In the genomic region with DNA sequence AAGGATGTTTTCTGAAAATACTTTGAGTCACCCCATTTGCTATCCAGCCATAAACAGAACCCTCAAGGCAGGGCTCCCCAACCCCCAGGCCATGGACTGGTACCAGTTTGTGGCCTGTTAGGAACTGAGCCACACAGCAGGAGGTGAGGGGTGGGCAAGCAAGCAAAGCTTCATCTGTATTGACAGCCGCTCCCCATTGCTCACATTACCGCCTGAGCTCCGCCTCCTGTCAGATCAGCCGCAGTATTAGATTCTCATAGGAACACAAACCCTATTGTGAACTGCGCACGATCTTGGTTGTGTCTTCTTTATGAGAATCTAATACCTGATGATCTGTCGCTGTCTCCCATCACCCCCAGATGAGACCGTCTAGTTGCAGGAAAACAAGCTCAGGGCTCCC, we compare ENCODE assay signal across 39 cellular contexts.
"Had no signal": no experiment of that assay in that cellular context is flagged by ENCODE, and none has a peak within 500 bp of the region (broad histone marks: within the 10 kb centered on the region; RNA-seq: fewer than 3 reads in every experiment).

No MANE protein-coding gene starts in this region.

- H3K4me3 Mint-ChIP-seq: activated naive CD4-positive, alpha-beta T cell treated with anti-CD3 and anti-CD28 coated beads for 36 hours; activated naive CD4-positive, alpha-beta T cell treated with anti-CD3 and anti-CD28 coated beads, Interleukin-2, amount 10 ng/mL, durations not matched to agents 7 days and 5 days; activated naive CD4-positive, alpha-beta T cell treated with anti-CD3 and anti-CD28 coated beads, Interleukin-2, amount 50 U/mL, for 24 hours; activated naive CD8-positive, alpha-beta T cell; activated naive CD8-positive, alpha-beta T cell treated with anti-CD3 and anti-CD28 coated beads for 36 hours; activated naive CD8-positive, alpha-beta T cell treated with anti-CD3 and anti-CD28 coated beads, Interleukin-2, amount 10 ng/mL, durations not matched to agents 7 days and 5 days; activated naive CD8-positive, alpha-beta T cell treated with anti-CD3 and anti-CD28 coated beads, Interleukin-2, amount 50 U/mL, for 24 hours; activated T-cell treated with anti-CD3 and anti-CD28 coated beads, Interleukin-2, amount 50 U/mL, for 24 hours; activated T-cell treated with anti-CD3 and anti-CD28 coated beads, Interleukin-2, amount 50 U/mL, for 4 hours; activated T-cell treated with anti-CD3 and anti-CD28 coated beads, Interleukin-2, amount 50 U/mL, for 72 hours; activated T-helper 1 cell treated with anti-CD3 and anti-CD28 coated beads, Interleukin-12 subunit alpha, Interleukin-12 subunit beta, Interleukin-2, Interleukin-4 antibody, amounts not matched to agents 30 ng/mL and 10 ng/mL and 1 ng/mL, durations not matched to agents 14 hours and 24 hours and 36 hours; activated T-helper 17 cell treated with anti-CD3 and anti-CD28 coated beads, Interleukin-2, amount 50 U/mL, for 72 hours; brain; central memory CD8-positive, alpha-beta T cell had no signal

- FAIRE-seq: astrocyte, bronchial epithelial cell had no signal

- H3K9me3 ChIP-seq: ascending aorta, body of pancreas, breast epithelium had no signal

- H3K4me3 ChIP-seq: adrenal gland, ascending aorta, body of pancreas, breast epithelium, cardiac muscle cell had no signal

- H3K9me3 Mint-ChIP-seq: activated naive CD4-positive, alpha-beta T cell treated with anti-CD3 and anti-CD28 coated beads for 36 hours; activated naive CD4-positive, alpha-beta T cell treated with anti-CD3 and anti-CD28 coated beads, Interleukin-2, amount 50 U/mL, for 72 hours; activated naive CD8-positive, alpha-beta T cell treated with anti-CD3 and anti-CD28 coated beads for 36 hours; activated naive CD8-positive, alpha-beta T cell treated with anti-CD3 and anti-CD28 coated beads, Interleukin-2, amount 50 U/mL, for 24 hours; activated T-helper 1 cell treated with anti-CD3 and anti-CD28 coated beads, Interleukin-12 subunit alpha, Interleukin-12 subunit beta, Interleukin-2, Interleukin-4 antibody, amounts not matched to agents 30 ng/mL and 10 ng/mL and 1 ng/mL, durations not matched to agents 14 hours and 24 hours and 36 hours; activated T-helper 17 cell treated with anti-CD3 and anti-CD28 coated beads, Interleukin-2, amount 50 U/mL, for 72 hours; central memory CD8-positive, alpha-beta T cell had no signal

- H3K36me3 ChIP-seq: adrenal gland, ascending aorta, brain microvascular endothelial cell, breast epithelium, cardiac muscle cell had no signal

- DNase-seq: activated effector memory CD4-positive, alpha-beta T cell treated with anti-CD3 and anti-CD28 coated beads, Interleukin-2, amount 50 U/mL, for 16 hours; activated effector memory CD4-positive, alpha-beta T cell treated with Interleukin-2 at 50 U/mL for 16 hours; activated gamma-delta T cell; activated gamma-delta T cell treated with Interleukin-2 at 50 U/mL for 16 hours; activated naive CD4-positive, alpha-beta T cell; activated naive CD4-positive, alpha-beta T cell treated with anti-CD3 and anti-CD28 coated beads for 36 hours; activated naive CD4-positive, alpha-beta T cell treated with anti-CD3 and anti-CD28 coated beads, Interleukin-2, amount 10 ng/mL, durations not matched to agents 7 days and 5 days; activated naive CD4-positive, alpha-beta T cell treated with anti-CD3 and anti-CD28 coated beads, Interleukin-2, amount 50 U/mL, for 16 hours; activated naive CD4-positive, alpha-beta T cell treated with Interleukin-2 at 50 U/mL for 16 hours; activated naive CD8-positive, alpha-beta T cell treated with anti-CD3 and anti-CD28 coated beads for 36 hours; activated naive CD8-positive, alpha-beta T cell treated with anti-CD3 and anti-CD28 coated beads, Interleukin-2, amount 10 ng/mL, durations not matched to agents 7 days and 5 days; activated naive CD8-positive, alpha-beta T cell treated with anti-CD3 and anti-CD28 coated beads, Interleukin-2, amount 50 U/mL, for 24 hours; activated T-cell treated with anti-CD3 and anti-CD28 coated beads, Interleukin-2, amount 50 U/mL, for 24 hours; activated T-cell treated with anti-CD3 and anti-CD28 coated beads, Interleukin-2, amount 50 U/mL, for 4 hours; activated T-cell treated with anti-CD3 and anti-CD28 coated beads, Interleukin-2, amount 50 U/mL, for 48 hours; activated T-cell treated with anti-CD3 and anti-CD28 coated beads, Interleukin-2, amount 50 U/mL, for 72 hours; adrenal gland; amniotic stem cell; amygdala; anterior cingulate cortex; aorta; body of pancreas; brain microvascular endothelial cell; caudate nucleus; central memory CD4-positive, alpha-beta T cell; cerebellar nuclear complex had no signal

- H3K4me1 Mint-ChIP-seq: activated naive CD4-positive, alpha-beta T cell treated with anti-CD3 and anti-CD28 coated beads, Interleukin-2, amount 10 ng/mL, durations not matched to agents 7 days and 5 days; activated naive CD4-positive, alpha-beta T cell treated with anti-CD3 and anti-CD28 coated beads, Interleukin-2, amount 50 U/mL, for 24 hours; activated naive CD8-positive, alpha-beta T cell treated with anti-CD3 and anti-CD28 coated beads for 36 hours; activated naive CD8-positive, alpha-beta T cell treated with anti-CD3 and anti-CD28 coated beads, Interleukin-2, amount 10 ng/mL, durations not matched to agents 7 days and 5 days; activated naive CD8-positive, alpha-beta T cell treated with anti-CD3 and anti-CD28 coated beads, Interleukin-2, amount 50 U/mL, for 24 hours; activated T-helper 17 cell treated with anti-CD3 and anti-CD28 coated beads, Interleukin-2, amount 50 U/mL, for 72 hours; brain; central memory CD8-positive, alpha-beta T cell had no signal

- H3K36me3 Mint-ChIP-seq: activated naive CD4-positive, alpha-beta T cell treated with anti-CD3 and anti-CD28 coated beads, Interleukin-2, amount 10 ng/mL, durations not matched to agents 7 days and 5 days; activated naive CD4-positive, alpha-beta T cell treated with anti-CD3 and anti-CD28 coated beads, Interleukin-2, amount 50 U/mL, for 24 hours; activated naive CD4-positive, alpha-beta T cell treated with anti-CD3 and anti-CD28 coated beads, Interleukin-2, amount 50 U/mL, for 72 hours; activated naive CD8-positive, alpha-beta T cell; activated naive CD8-positive, alpha-beta T cell treated with anti-CD3 and anti-CD28 coated beads for 36 hours; activated naive CD8-positive, alpha-beta T cell treated with anti-CD3 and anti-CD28 coated beads, Interleukin-2, amount 10 ng/mL, durations not matched to agents 7 days and 5 days; brain had no signal

- H3K27me3 Mint-ChIP-seq: activated naive CD4-positive, alpha-beta T cell treated with anti-CD3 and anti-CD28 coated beads, Interleukin-2, amount 10 ng/mL, durations not matched to agents 7 days and 5 days; activated naive CD4-positive, alpha-beta T cell treated with anti-CD3 and anti-CD28 coated beads, Interleukin-2, amount 50 U/mL, for 24 hours; activated naive CD8-positive, alpha-beta T cell; activated naive CD8-positive, alpha-beta T cell treated with anti-CD3 and anti-CD28 coated beads for 36 hours; activated naive CD8-positive, alpha-beta T cell treated with anti-CD3 and anti-CD28 coated beads, Interleukin-2, amount 10 ng/mL, durations not matched to agents 7 days and 5 days; activated naive CD8-positive, alpha-beta T cell treated with anti-CD3 and anti-CD28 coated beads, Interleukin-2, amount 50 U/mL, for 24 hours; activated T-cell treated with anti-CD3 and anti-CD28 coated beads, Interleukin-2, amount 50 U/mL, for 24 hours; activated T-helper 17 cell treated with anti-CD3 and anti-CD28 coated beads, Interleukin-2, amount 50 U/mL, for 72 hours; central memory CD8-positive, alpha-beta T cell had no signal

- H3K27ac ChIP-seq: adrenal gland, ascending aorta, body of pancreas, brain microvascular endothelial cell, breast epithelium, cardiac muscle cell had no signal

- H3K4me1 ChIP-seq: adrenal gland, ascending aorta, body of pancreas, breast epithelium had no signal

- H3K27ac Mint-ChIP-seq: activated naive CD4-positive, alpha-beta T cell treated with anti-CD3 and anti-CD28 coated beads for 36 hours; activated naive CD4-positive, alpha-beta T cell treated with anti-CD3 and anti-CD28 coated beads, Interleukin-2, amount 10 ng/mL, durations not matched to agents 7 days and 5 days; activated naive CD4-positive, alpha-beta T cell treated with anti-CD3 and anti-CD28 coated beads, Interleukin-2, amount 50 U/mL, for 24 hours; activated naive CD4-positive, alpha-beta T cell treated with anti-CD3 and anti-CD28 coated beads, Interleukin-2, amount 50 U/mL, for 72 hours; activated naive CD8-positive, alpha-beta T cell; activated naive CD8-positive, alpha-beta T cell treated with anti-CD3 and anti-CD28 coated beads for 36 hours; activated naive CD8-positive, alpha-beta T cell treated with anti-CD3 and anti-CD28 coated beads, Interleukin-2, amount 10 ng/mL, durations not matched to agents 7 days and 5 days; activated naive CD8-positive, alpha-beta T cell treated with anti-CD3 and anti-CD28 coated beads, Interleukin-2, amount 50 U/mL, for 24 hours; activated T-cell treated with anti-CD3 and anti-CD28 coated beads, Interleukin-2, amount 50 U/mL, for 24 hours; activated T-cell treated with anti-CD3 and anti-CD28 coated beads, Interleukin-2, amount 50 U/mL, for 72 hours; activated T-helper 1 cell treated with anti-CD3 and anti-CD28 coated beads, Interleukin-12 subunit alpha, Interleukin-12 subunit beta, Interleukin-2, Interleukin-4 antibody, amounts not matched to agents 30 ng/mL and 10 ng/mL and 1 ng/mL, durations not matched to agents 14 hours and 24 hours and 36 hours; activated T-helper 17 cell treated with anti-CD3 and anti-CD28 coated beads, Interleukin-2, amount 50 U/mL, for 72 hours; activated T-helper 2 cell treated with anti-CD3 and anti-CD28 coated beads, Interferon-gamma antibody, Interleukin-2, Interleukin-4, amounts not matched to agents 10 μg/mL and 5 μg/mL and 100 μg/mL, durations not matched to agents 14 hours and 24 hours and 36 hours; brain had no signal
